17 cellular contexts compared by ENCODE assay signal in the genomic region with DNA sequence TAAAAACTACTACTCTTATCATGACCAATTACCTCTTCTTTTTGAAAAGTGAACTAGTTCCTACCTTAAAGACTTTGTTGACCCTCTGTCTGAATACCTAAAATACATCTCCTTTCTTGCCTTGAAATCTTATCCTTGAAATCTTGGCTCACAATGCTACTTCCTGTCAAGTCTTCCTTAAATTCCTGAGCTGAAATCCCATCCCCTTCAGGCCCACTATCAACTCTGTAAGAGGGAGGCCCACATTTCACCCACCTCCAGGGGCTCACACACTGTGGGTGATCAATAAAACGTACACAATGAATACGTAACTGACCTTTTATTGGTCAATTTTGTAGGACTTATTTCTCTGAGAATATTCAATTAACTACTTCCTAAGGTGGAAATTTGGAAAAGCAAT.
"Had no signal": no experiment of that assay in that cellular context is flagged by ENCODE, and none has a peak within 500 bp of the region (broad histone marks: within the 10 kb centered on the region; RNA-seq: fewer than 3 reads in every experiment).

No MANE protein-coding gene starts in this region.

- H3K27me3 Mint-ChIP-seq: activated CD4-positive, alpha-beta T cell treated with anti-CD3 and anti-CD28 coated beads, Interleukin-2, amount 10 ng/mL, durations not matched to agents 7 days and 5 days; activated naive CD4-positive, alpha-beta T cell treated with anti-CD3 and anti-CD28 coated beads, Interleukin-2, amount 50 U/mL, for 24 hours; naive B cell; stimulated activated naive B cell treated with anti-CD40 and anti-IgM and Interleukin-4, amounts not matched to agents 10 μg/mL and 1 μg/mL and 100 μg/mL, for 72 hours had no signal

- H3K27ac Mint-ChIP-seq: activated CD4-positive, alpha-beta T cell treated with anti-CD3 and anti-CD28 coated beads, Interleukin-2, amount 10 ng/mL, durations not matched to agents 7 days and 5 days; activated T-cell treated with anti-CD3 and anti-CD28 coated beads, Interleukin-2, amount 50 U/mL, for 72 hours had no signal

- H3K4me3 ChIP-seq: mucosa of descending colon, sigmoid colon, thoracic aorta, upper lobe of left lung had no signal

- H2AFZ ChIP-seq: parathyroid adenoma had no signal

- H3K4me3 Mint-ChIP-seq: activated CD4-positive, alpha-beta T cell treated with anti-CD3 and anti-CD28 coated beads, Interleukin-2, amount 10 ng/mL, durations not matched to agents 7 days and 5 days; activated naive CD4-positive, alpha-beta T cell treated with anti-CD3 and anti-CD28 coated beads, Interleukin-2, amount 50 U/mL, for 24 hours; activated T-cell treated with anti-CD3 and anti-CD28 coated beads, Interleukin-2, amount 50 U/mL, for 72 hours; naive B cell; stimulated activated naive B cell treated with anti-CD40 and anti-IgM and Interleukin-4, amounts not matched to agents 10 μg/mL and 1 μg/mL and 100 μg/mL, for 72 hours had no signal

- DNase-seq: activated CD4-positive, alpha-beta T cell treated with anti-CD3 and anti-CD28 coated beads, Interleukin-2, amount 10 ng/mL, durations not matched to agents 7 days and 5 days; activated CD4-positive, CD25-positive, alpha-beta regulatory T cell; activated CD8-positive, alpha-beta memory T cell treated with anti-CD3 and anti-CD28 coated beads for 24 hours; activated CD8-positive, alpha-beta memory T cell treated with anti-CD3 and anti-CD28 coated beads, Interleukin-2, amount 50 U/mL, for 48 hours; activated gamma-delta T cell; activated T-cell treated with anti-CD3 and anti-CD28 coated beads, Interleukin-2, amount 50 U/mL, for 72 hours; head of caudate nucleus; left ventricle myocardium superior; mucosa of descending colon; naive B cell; sigmoid colon; stimulated activated naive B cell treated with anti-CD40 and anti-IgM and Interleukin-4, amounts not matched to agents 10 μg/mL and 1 μg/mL and 100 μg/mL, for 72 hours; upper lobe of left lung had no signal

- H3K9me3 Mint-ChIP-seq: activated CD4-positive, alpha-beta T cell treated with anti-CD3 and anti-CD28 coated beads, Interleukin-2, amount 10 ng/mL, durations not matched to agents 7 days and 5 days; activated naive CD4-positive, alpha-beta T cell treated with anti-CD3 and anti-CD28 coated beads, Interleukin-2, amount 50 U/mL, for 24 hours; activated T-cell treated with anti-CD3 and anti-CD28 coated beads, Interleukin-2, amount 50 U/mL, for 72 hours; stimulated activated naive B cell treated with anti-CD40 and anti-IgM and Interleukin-4, amounts not matched to agents 10 μg/mL and 1 μg/mL and 100 μg/mL, for 72 hours had no signal

- H3K9me3 ChIP-seq: mucosa of descending colon, neutrophil, sigmoid colon, thoracic aorta, upper lobe of left lung had no signal

- H3K79me2 ChIP-seq: parathyroid adenoma had no signal

- ATAC-seq: activated T-cell treated with anti-CD3 and anti-CD28 coated beads, Interleukin-2, amount 50 U/mL, for 72 hours; left ventricle myocardium superior; mucosa of descending colon; stimulated activated naive B cell treated with anti-CD40 and anti-IgM and Interleukin-4, amounts not matched to agents 10 μg/mL and 1 μg/mL and 100 μg/mL, for 72 hours had no signal

- H3K36me3 ChIP-seq: neutrophil, sigmoid colon, thoracic aorta, upper lobe of left lung had no signal

- H3K9ac ChIP-seq: parathyroid adenoma had no signal

- H3K27me3 ChIP-seq: neutrophil, sigmoid colon, upper lobe of left lung had no signal

- H3K4me1 ChIP-seq: parathyroid adenoma, upper lobe of left lung had no signal

- H3K27ac ChIP-seq: neutrophil, parathyroid adenoma, sigmoid colon, thoracic aorta, upper lobe of left lung had no signal
